9 cellular contexts compared by ENCODE assay signal in genomic region chr1:38028671-38029070, GRCh38. TPM values are rescaled to one million over a fixed set of nuclear protein-coding genes. Genes with fewer than 3 reads are reported as not detected.
DNase-seq lines count a peak whose midpoint lies in the region; ATAC-seq and TF ChIP-seq lines count a peak whose summit lies in the region.
"Had no signal": no experiment of that assay in that cellular context is flagged by ENCODE, and none has a peak within 500 bp of the region (broad histone marks: within the 10 kb centered on the region; RNA-seq: fewer than 3 reads in every experiment).

No MANE protein-coding gene starts in this region.

- H3K36me3 ChIP-seq in BLaER1 treated with 17β-estradiol and CSF1 and Interleukin-3, amounts not matched to agents 10 nM and 100 nM = peaks cover 26 to 42% (median 28%) of the 10 kb centered on the region in 11 experiments
- H3K36me3 ChIP-seq in SK-N-MC (ENCODE audit: insufficient read depth, low read length) (peaks cover 26% of the 10 kb centered on the region), hepatocyte (replicated peaks; ENCODE audit: insufficient read depth, low read depth) (no peaks in the 10 kb centered on the region)

- peak overlapping the region; percentile 82 to 97 (median 93); a peak in 19 of 22 replicates for H3K4me2 ChIP-seq in BLaER1 treated with 17β-estradiol and CSF1 and Interleukin-3, amounts not matched to agents 10 nM and 100 nM
- H3K4me2 ChIP-seq in hepatocyte = peak overlapping the region; percentile 55

- no peak for DNase-seq in SK-N-MC (ENCODE audit: low read depth, low spot score)
- no peak for DNase-seq in hepatocyte (ENCODE audit: low spot score)
- DNase-seq in dedifferentiated amniotic fluid mesenchymal stem cell (ENCODE audit: extremely low spot score) = no peak
- no peak for DNase-seq in ecto neural progenitor cell (ENCODE audit: low spot score)
- DNase-seq in activated gamma-delta T cell (lab: John Stamatoyannopoulos, UW) = no peak

- H3K4me3 ChIP-seq in BLaER1 treated with 17β-estradiol and CSF1 and Interleukin-3, amounts not matched to agents 10 nM and 100 nM = no peak overlapping the region
- H3K4me3 ChIP-seq in SK-N-MC = peak overlapping the region; percentile 57
- no peak overlapping the region for H3K4me3 ChIP-seq in hepatocyte
- H3K4me3 ChIP-seq: testis had no signal

- H3K79me2 ChIP-seq in hepatocyte = no peaks in the 10 kb centered on the region

- TF ChIP-seq CTCF in hepatocyte (IDR thresholded peaks at IDR 0.05; ENCODE audit: poor library complexity) = no peak

- H2AFZ ChIP-seq in hepatocyte = no peak overlapping the region

- peak; percentile 4 for ATAC-seq in GM18907 (IDR thresholded peaks at IDR 0.05; ENCODE audit: unreplicated experiment)
- ATAC-seq in GM18519 (IDR thresholded peaks at IDR 0.05; ENCODE audit: low FRiP score, unreplicated experiment) = no peak

- WGBS in hepatocyte (ENCODE audit: low lambda C conversion rate, missing lambda C conversion rate) = 79% methylated on average over 2 of the region's 2 CpGs

- peak overlapping the region in 6 of 11 experiments; percentile 9 to 60 (median 48); a peak in 5 of 22 replicates for H3K9ac ChIP-seq in BLaER1 treated with 17β-estradiol and CSF1 and Interleukin-3, amounts not matched to agents 10 nM and 100 nM
- H3K9ac ChIP-seq in SK-N-MC (ENCODE audit: insufficient read length) = no peak overlapping the region

- peaks cover 46 to 82% (median 58%) of the 10 kb centered on the region in 10 experiments for H3K4me1 ChIP-seq in BLaER1 treated with 17β-estradiol and CSF1 and Interleukin-3, amounts not matched to agents 10 nM and 100 nM
- H3K4me1 ChIP-seq in hepatocyte (ENCODE audit: insufficient read depth) = peaks cover 26% of the 10 kb centered on the region

- H3K27me3 ChIP-seq in BLaER1 treated with 17β-estradiol and CSF1 and Interleukin-3, amounts not matched to agents 10 nM and 100 nM = no peaks in the 10 kb centered on the region
- H3K27me3 ChIP-seq in hepatocyte = no peaks in the 10 kb centered on the region
- H3K27me3 ChIP-seq: testis had no signal

- peaks cover 0 to 53% (median 20%) of the 10 kb centered on the region in 11 experiments; a peak in 14 of 22 replicates for H4K20me1 ChIP-seq in BLaER1 treated with 17β-estradiol and CSF1 and Interleukin-3, amounts not matched to agents 10 nM and 100 nM
- H4K20me1 ChIP-seq in hepatocyte (ENCODE audit: insufficient read depth, poor library complexity, severe bottlenecking) = no peaks in the 10 kb centered on the region

- H3K9me2 ChIP-seq in hepatocyte (replicated peaks; ENCODE audit: insufficient read depth) = no peaks in the 10 kb centered on the region

- no peaks in the 10 kb centered on the region for H3K9me3 ChIP-seq in BLaER1 treated with 17β-estradiol and CSF1 and Interleukin-3, amounts not matched to agents 10 nM and 100 nM (replicated peaks in 1 of 11)
- H3K9me3 ChIP-seq in SK-N-MC (ENCODE audit: low read depth, low read length) (no peaks in the 10 kb centered on the region), hepatocyte (ENCODE audit: low read depth) (no peaks in the 10 kb centered on the region)
- H3K9me3 ChIP-seq: testis had no signal

- peak overlapping the region in 8 of 11 experiments; percentile 62 to 77 (median 74); a peak in 13 of 22 replicates for H3K27ac ChIP-seq in BLaER1 treated with 17β-estradiol and CSF1 and Interleukin-3, amounts not matched to agents 10 nM and 100 nM
- H3K27ac ChIP-seq in SK-N-MC = peak overlapping the region; percentile 79; the same call in 1 of the 2 replicates
- no peak overlapping the region for H3K27ac ChIP-seq in hepatocyte

RNA-seq across cellular contexts. Expression of gene UTP11, which starts 16.1 kb away (rescaled TPM):
- total RNA-seq in hepatocyte = 29.9 and 39.2 TPM in 2 replicates
- 31.1 and 36.2 TPM in 2 replicates for polyA plus RNA-seq in hepatocyte

RNA-seq across cellular contexts. Expression of gene POU3F1, which starts 17.9 kb away (rescaled TPM):
- 1.0 TPM in 1 of 2 replicates, not detected in the other for total RNA-seq in hepatocyte
- polyA plus RNA-seq in hepatocyte = 0.73 and 0.83 TPM in 2 replicates

RNA-seq across cellular contexts. Expression of gene FHL3, which starts 23.4 kb away (rescaled TPM):
- total RNA-seq in hepatocyte = 8.4 and 27.2 TPM in 2 replicates
- 27.2 and 28.6 TPM in 2 replicates for polyA plus RNA-seq in hepatocyte

RNA-seq across cellular contexts. Expression of gene SF3A3, which starts 38.8 kb away (rescaled TPM):
- total RNA-seq in hepatocyte = 48.8 and 51.3 TPM in 2 replicates
- 40.9 and 52.8 TPM in 2 replicates for polyA plus RNA-seq in hepatocyte
